ENCODE assay signal across 1 cellular context in the genomic region with DNA sequence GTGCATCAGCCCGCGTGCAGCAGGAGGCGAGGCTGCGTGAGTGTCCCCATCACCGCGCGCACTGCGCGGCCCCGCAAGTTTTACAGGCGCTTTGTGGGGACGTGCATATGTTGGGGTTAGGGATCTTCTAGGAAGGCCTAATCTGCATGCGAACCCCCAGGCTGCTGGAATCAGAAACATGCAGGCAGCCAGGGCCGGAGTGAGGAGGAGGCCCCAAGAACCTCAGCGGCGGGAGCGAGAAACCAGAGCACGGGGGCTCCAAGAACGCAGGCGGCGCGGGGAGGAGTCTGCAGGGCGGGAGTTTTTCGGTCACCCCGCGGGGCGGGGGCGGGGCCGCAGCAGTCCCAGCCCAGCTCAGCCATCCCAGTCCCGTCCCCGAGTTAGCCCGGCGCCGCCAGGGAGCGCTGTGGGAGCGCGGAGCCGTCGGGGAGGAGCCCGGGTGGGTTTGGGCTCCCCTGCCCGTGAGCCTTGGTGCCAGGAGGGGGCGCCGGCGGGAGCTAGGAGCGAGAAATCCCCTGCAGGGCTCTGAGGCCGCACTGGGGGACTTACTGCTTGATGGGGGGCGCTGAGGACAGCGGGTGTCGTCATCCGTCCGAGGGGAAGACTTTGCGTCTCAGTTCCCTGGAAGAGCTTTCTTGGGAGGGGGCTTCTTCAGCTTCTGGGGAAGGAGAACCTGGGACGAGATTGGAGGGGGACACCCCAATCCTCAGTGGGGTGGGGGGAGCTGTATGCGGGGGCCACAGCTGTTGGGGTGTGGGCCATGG.
TF ChIP-seq lines count a peak whose summit lies in the region.

No MANE protein-coding gene starts in this region.

TF ChIP-seq in HepG2, 621 proteins besides CTCF, POLR2A, EP300 and RAD21 (continued from another document and continues in another):
- TF ChIP-seq, protein P1, sequence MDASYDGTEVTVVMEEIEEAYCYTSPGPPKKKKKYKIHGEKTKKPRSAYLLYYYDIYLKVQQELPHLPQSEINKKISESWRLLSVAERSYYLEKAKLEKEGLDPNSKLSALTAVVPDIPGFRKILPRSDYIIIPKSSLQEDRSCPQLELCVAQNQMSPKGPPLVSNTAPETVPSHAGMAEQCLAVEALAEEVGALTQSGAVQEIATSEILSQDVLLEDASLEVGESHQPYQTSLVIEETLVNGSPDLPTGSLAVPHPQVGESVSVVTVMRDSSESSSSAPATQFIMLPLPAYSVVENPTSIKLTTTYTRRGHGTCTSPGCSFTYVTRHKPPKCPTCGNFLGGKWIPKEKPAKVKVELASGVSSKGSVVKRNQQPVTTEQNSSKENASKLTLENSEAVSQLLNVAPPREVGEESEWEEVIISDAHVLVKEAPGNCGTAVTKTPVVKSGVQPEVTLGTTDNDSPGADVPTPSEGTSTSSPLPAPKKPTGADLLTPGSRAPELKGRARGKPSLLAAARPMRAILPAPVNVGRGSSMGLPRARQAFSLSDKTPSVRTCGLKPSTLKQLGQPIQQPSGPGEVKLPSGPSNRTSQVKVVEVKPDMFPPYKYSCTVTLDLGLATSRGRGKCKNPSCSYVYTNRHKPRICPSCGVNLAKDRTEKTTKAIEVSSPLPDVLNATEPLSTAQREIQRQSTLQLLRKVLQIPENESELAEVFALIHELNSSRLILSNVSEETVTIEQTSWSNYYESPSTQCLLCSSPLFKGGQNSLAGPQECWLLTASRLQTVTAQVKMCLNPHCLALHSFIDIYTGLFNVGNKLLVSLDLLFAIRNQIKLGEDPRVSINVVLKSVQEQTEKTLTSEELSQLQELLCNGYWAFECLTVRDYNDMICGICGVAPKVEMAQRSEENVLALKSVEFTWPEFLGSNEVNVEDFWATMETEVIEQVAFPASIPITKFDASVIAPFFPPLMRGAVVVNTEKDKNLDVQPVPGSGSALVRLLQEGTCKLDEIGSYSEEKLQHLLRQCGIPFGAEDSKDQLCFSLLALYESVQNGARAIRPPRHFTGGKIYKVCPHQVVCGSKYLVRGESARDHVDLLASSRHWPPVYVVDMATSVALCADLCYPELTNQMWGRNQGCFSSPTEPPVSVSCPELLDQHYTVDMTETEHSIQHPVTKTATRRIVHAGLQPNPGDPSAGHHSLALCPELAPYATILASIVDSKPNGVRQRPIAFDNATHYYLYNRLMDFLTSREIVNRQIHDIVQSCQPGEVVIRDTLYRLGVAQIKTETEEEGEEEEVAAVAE (CRISPR knock-in tag; IDR thresholded peaks at IDR 0.05; ENCODE audit: borderline replicate concordance), result no peak
- TF ChIP-seq ZNF3 (CRISPR knock-in tag; IDR thresholded peaks at IDR 0.05) (no peak), CHCHD3 (CRISPR knock-in tag; IDR thresholded peaks at IDR 0.05) (0 out of 2 replicates have a peak, but pooled peaks have one; percentile 34), ATM (IDR thresholded peaks at IDR 0.05; ENCODE audit: borderline replicate concordance) (no peak), HDAC1 (CRISPR knock-in tag; IDR thresholded peaks at IDR 0.05) (peak; percentile 86), ZNF33B (CRISPR knock-in tag; IDR thresholded peaks at IDR 0.05) (no peak), MXI1 (IDR thresholded peaks at IDR 0.05; ENCODE audit: borderline replicate concordance, low read depth, low read length) (peak; percentile 59; the same call in 1 of the 3 replicates), STAT5B (CRISPR knock-in tag; IDR thresholded peaks at IDR 0.05) (no peak), SUZ12 (IDR thresholded peaks at IDR 0.05; ENCODE audit: low read depth, low read length) (no peak), ZNF720 (CRISPR knock-in tag; IDR thresholded peaks at IDR 0.05) (no peak), ZNF225 (CRISPR knock-in tag; IDR thresholded peaks at IDR 0.05) (no peak), ZNF274 (CRISPR knock-in tag; IDR thresholded peaks at IDR 0.05) (peak; percentile 81), ZNF556 (CRISPR knock-in tag; IDR thresholded peaks at IDR 0.05; ENCODE audit: borderline replicate concordance) (peak; percentile 78; the same call in 1 of the 2 replicates), ZNF510 (CRISPR knock-in tag; IDR thresholded peaks at IDR 0.05; ENCODE audit: low read depth) (0 out of 2 replicates have a peak, but pooled peaks have one; percentile 20), ZNF331 (CRISPR knock-in tag; IDR thresholded peaks at IDR 0.05) (peak; percentile 62), NR1H2 (CRISPR knock-in tag; IDR thresholded peaks at IDR 0.05; ENCODE audit: borderline replicate concordance, low read depth) (no peak), SIN3A (IDR thresholded peaks at IDR 0.05; ENCODE audit: borderline replicate concordance, low read depth, low read length) (no peak), DNMT3B (CRISPR knock-in tag; conservative IDR thresholded peaks at IDR 0.05) (no peak), ZNF788 (CRISPR knock-in tag; IDR thresholded peaks at IDR 0.05; ENCODE audit: borderline replicate concordance) (peak; percentile 66; the same call in 1 of the 2 replicates), ZNF101 (CRISPR knock-in tag; IDR thresholded peaks at IDR 0.05; ENCODE audit: borderline replicate concordance, low read depth) (no peak), TCF12 (IDR thresholded peaks at IDR 0.05) (no peak), TCF12 (CRISPR knock-in tag; IDR thresholded peaks at IDR 0.05) (0 out of 2 replicates have a peak, but pooled peaks have one; percentile 58), TBX2 (CRISPR knock-in tag; IDR thresholded peaks at IDR 0.05; ENCODE audit: borderline replicate concordance) (peak; percentile 81), ZNF724P (CRISPR knock-in tag; IDR thresholded peaks at IDR 0.05; ENCODE audit: borderline replicate concordance) (peak; percentile 90), ZEB1 (IDR thresholded peaks at IDR 0.05; ENCODE audit: insufficient replicate concordance, low read depth) (no peak), GLI4 (CRISPR knock-in tag; IDR thresholded peaks at IDR 0.05; ENCODE audit: borderline replicate concordance) (0 out of 2 replicates have a peak, but pooled peaks have one; percentile 91), RARA (CRISPR knock-in tag; IDR thresholded peaks at IDR 0.05) (no peak; the same call in 1 of the 2 replicates), MTA1 (CRISPR knock-in tag; IDR thresholded peaks at IDR 0.05; ENCODE audit: borderline replicate concordance) (peak; percentile 49; the same call in 1 of the 2 replicates)
- TF ChIP-seq, protein P2, sequence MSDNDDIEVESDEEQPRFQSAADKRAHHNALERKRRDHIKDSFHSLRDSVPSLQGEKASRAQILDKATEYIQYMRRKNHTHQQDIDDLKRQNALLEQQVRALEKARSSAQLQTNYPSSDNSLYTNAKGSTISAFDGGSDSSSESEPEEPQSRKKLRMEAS (IDR thresholded peaks at IDR 0.05), result peak; percentile 92
- TF ChIP-seq, protein P3, sequence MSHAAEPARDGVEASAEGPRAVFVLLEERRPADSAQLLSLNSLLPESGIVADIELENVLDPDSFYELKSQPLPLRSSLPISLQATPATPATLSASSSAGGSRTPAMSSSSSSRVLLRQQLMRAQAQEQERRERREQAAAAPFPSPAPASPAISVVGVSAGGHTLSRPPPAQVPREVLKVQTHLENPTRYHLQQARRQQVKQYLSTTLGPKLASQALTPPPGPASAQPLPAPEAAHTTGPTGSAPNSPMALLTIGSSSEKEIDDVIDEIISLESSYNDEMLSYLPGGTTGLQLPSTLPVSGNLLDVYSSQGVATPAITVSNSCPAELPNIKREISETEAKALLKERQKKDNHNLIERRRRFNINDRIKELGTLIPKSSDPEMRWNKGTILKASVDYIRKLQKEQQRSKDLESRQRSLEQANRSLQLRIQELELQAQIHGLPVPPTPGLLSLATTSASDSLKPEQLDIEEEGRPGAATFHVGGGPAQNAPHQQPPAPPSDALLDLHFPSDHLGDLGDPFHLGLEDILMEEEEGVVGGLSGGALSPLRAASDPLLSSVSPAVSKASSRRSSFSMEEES (CRISPR knock-in tag; IDR thresholded peaks at IDR 0.05), result no peak
- TF ChIP-seq, protein P4, sequence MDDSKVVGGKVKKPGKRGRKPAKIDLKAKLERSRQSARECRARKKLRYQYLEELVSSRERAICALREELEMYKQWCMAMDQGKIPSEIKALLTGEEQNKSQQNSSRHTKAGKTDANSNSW (CRISPR knock-in tag; IDR thresholded peaks at IDR 0.05; ENCODE audit: borderline replicate concordance), result no peak
- TF ChIP-seq, protein P5, sequence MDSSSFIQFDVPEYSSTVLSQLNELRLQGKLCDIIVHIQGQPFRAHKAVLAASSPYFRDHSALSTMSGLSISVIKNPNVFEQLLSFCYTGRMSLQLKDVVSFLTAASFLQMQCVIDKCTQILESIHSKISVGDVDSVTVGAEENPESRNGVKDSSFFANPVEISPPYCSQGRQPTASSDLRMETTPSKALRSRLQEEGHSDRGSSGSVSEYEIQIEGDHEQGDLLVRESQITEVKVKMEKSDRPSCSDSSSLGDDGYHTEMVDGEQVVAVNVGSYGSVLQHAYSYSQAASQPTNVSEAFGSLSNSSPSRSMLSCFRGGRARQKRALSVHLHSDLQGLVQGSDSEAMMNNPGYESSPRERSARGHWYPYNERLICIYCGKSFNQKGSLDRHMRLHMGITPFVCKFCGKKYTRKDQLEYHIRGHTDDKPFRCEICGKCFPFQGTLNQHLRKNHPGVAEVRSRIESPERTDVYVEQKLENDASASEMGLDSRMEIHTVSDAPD (CRISPR knock-in tag; IDR thresholded peaks at IDR 0.05), result 0 out of 2 replicates have a peak, but pooled peaks have one; percentile 64
- TF ChIP-seq, protein P6, sequence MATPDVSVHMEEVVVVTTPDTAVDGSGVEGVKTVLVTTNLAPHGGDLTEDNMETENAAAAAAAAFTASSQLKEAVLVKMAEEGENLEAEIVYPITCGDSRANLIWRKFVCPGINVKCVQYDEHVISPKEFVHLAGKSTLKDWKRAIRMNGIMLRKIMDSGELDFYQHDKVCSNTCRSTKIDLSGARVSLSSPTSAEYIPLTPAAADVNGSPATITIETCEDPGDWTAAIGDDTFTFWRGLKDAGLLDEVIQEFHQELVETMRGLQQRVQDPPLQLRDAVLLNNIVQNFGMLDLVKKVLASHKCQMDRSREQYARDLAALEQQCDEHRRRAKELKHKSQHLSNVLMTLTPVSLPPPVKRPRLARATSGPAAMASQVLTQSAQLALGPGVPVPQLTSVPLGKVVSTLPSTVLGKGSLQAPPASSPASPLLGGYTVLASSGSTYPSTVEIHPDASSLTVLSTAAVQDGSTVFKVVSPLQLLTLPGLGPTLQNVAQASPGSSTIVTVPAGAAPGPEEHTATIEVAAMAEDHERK (CRISPR knock-in tag; IDR thresholded peaks at IDR 0.05; ENCODE audit: low read depth), result no peak
- TF ChIP-seq, protein P7, sequence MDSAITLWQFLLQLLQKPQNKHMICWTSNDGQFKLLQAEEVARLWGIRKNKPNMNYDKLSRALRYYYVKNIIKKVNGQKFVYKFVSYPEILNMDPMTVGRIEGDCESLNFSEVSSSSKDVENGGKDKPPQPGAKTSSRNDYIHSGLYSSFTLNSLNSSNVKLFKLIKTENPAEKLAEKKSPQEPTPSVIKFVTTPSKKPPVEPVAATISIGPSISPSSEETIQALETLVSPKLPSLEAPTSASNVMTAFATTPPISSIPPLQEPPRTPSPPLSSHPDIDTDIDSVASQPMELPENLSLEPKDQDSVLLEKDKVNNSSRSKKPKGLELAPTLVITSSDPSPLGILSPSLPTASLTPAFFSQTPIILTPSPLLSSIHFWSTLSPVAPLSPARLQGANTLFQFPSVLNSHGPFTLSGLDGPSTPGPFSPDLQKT (CRISPR knock-in tag; IDR thresholded peaks at IDR 0.05; ENCODE audit: borderline replicate concordance), result no peak
- TF ChIP-seq, protein P8, sequence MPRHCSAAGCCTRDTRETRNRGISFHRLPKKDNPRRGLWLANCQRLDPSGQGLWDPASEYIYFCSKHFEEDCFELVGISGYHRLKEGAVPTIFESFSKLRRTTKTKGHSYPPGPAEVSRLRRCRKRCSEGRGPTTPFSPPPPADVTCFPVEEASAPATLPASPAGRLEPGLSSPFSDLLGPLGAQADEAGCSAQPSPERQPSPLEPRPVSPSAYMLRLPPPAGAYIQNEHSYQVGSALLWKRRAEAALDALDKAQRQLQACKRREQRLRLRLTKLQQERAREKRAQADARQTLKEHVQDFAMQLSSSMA (CRISPR knock-in tag; IDR thresholded peaks at IDR 0.05), result no peak
- TF ChIP-seq, protein P9, sequence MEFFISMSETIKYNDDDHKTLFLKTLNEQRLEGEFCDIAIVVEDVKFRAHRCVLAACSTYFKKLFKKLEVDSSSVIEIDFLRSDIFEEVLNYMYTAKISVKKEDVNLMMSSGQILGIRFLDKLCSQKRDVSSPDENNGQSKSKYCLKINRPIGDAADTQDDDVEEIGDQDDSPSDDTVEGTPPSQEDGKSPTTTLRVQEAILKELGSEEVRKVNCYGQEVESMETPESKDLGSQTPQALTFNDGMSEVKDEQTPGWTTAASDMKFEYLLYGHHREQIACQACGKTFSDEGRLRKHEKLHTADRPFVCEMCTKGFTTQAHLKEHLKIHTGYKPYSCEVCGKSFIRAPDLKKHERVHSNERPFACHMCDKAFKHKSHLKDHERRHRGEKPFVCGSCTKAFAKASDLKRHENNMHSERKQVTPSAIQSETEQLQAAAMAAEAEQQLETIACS (CRISPR knock-in tag; IDR thresholded peaks at IDR 0.05), result peak; percentile 30; the same call in 1 of the 2 replicates
- TF ChIP-seq, protein P10, sequence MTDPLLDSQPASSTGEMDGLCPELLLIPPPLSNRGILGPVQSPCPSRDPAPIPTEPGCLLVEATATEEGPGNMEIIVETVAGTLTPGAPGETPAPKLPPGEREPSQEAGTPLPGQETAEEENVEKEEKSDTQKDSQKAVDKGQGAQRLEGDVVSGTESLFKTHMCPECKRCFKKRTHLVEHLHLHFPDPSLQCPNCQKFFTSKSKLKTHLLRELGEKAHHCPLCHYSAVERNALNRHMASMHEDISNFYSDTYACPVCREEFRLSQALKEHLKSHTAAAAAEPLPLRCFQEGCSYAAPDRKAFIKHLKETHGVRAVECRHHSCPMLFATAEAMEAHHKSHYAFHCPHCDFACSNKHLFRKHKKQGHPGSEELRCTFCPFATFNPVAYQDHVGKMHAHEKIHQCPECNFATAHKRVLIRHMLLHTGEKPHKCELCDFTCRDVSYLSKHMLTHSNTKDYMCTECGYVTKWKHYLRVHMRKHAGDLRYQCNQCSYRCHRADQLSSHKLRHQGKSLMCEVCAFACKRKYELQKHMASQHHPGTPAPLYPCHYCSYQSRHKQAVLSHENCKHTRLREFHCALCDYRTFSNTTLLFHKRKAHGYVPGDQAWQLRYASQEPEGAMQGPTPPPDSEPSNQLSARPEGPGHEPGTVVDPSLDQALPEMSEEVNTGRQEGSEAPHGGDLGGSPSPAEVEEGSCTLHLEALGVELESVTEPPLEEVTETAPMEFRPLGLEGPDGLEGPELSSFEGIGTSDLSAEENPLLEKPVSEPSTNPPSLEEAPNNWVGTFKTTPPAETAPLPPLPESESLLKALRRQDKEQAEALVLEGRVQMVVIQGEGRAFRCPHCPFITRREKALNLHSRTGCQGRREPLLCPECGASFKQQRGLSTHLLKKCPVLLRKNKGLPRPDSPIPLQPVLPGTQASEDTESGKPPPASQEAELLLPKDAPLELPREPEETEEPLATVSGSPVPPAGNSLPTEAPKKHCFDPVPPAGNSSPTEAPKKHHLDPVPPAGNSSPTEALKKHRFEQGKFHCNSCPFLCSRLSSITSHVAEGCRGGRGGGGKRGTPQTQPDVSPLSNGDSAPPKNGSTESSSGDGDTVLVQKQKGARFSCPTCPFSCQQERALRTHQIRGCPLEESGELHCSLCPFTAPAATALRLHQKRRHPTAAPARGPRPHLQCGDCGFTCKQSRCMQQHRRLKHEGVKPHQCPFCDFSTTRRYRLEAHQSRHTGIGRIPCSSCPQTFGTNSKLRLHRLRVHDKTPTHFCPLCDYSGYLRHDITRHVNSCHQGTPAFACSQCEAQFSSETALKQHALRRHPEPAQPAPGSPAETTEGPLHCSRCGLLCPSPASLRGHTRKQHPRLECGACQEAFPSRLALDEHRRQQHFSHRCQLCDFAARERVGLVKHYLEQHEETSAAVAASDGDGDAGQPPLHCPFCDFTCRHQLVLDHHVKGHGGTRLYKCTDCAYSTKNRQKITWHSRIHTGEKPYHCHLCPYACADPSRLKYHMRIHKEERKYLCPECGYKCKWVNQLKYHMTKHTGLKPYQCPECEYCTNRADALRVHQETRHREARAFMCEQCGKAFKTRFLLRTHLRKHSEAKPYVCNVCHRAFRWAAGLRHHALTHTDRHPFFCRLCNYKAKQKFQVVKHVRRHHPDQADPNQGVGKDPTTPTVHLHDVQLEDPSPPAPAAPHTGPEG (CRISPR knock-in tag; IDR thresholded peaks at IDR 0.05), result no peak
